ENCODE assay signal across 15 cellular contexts in genomic region chr17:33948299-33948698, GRCh38.
DNase-seq lines count a peak whose midpoint lies in the region.
"Had no signal": no experiment of that assay in that cellular context is flagged by ENCODE, and none has a peak within 500 bp of the region (broad histone marks: within the 10 kb centered on the region; RNA-seq: fewer than 3 reads in every experiment).

No MANE protein-coding gene starts in this region.

- intact Hi-C loops in posterior cingulate gyrus (cut with DNase I): no loop called here

- DNase-seq in NCI-H82 (lab: John Stamatoyannopoulos, UW) (peak; percentile 50), NCI-H82 treated with DMSO at 0.1 percent for 48 hours (lab: John Stamatoyannopoulos, UW; ENCODE audit: unreplicated experiment) (no peak), cerebellar nuclear complex (lab: John Stamatoyannopoulos, UW) (peak; percentile 77 to 95), mesenteric fat pad (ENCODE audit: low spot score) (peak; percentile 49), amygdala (lab: John Stamatoyannopoulos, UW) (no peak), posterior cingulate gyrus (no peak), DMS 273 (lab: John Stamatoyannopoulos, UW; ENCODE audit: unreplicated experiment) (no peak)
- DNase-seq: AML-193; BE2C; CD4-positive, alpha-beta T cell; CD8-positive, alpha-beta memory T cell; DMS53; DMS79 treated with DMSO at 0.1 percent for 48 hours; GOT3; HFFc6 had no signal

Comparison
In these comparisons a context has a peak if more than half of its experiments do, and no peak if none do; other contexts are left out.
1. DNase-seq: peak in NCI-H82 (single experiment), cerebellar nuclear complex (2 of 2) and mesenteric fat pad (single experiment); none in NCI-H82 treated with DMSO at 0.1 percent for 48 hours (single experiment), amygdala (0 of 56), posterior cingulate gyrus (0 of 10) and DMS 273 (single experiment).